ENCODE assay signal across 11 cellular contexts in the genomic region with DNA sequence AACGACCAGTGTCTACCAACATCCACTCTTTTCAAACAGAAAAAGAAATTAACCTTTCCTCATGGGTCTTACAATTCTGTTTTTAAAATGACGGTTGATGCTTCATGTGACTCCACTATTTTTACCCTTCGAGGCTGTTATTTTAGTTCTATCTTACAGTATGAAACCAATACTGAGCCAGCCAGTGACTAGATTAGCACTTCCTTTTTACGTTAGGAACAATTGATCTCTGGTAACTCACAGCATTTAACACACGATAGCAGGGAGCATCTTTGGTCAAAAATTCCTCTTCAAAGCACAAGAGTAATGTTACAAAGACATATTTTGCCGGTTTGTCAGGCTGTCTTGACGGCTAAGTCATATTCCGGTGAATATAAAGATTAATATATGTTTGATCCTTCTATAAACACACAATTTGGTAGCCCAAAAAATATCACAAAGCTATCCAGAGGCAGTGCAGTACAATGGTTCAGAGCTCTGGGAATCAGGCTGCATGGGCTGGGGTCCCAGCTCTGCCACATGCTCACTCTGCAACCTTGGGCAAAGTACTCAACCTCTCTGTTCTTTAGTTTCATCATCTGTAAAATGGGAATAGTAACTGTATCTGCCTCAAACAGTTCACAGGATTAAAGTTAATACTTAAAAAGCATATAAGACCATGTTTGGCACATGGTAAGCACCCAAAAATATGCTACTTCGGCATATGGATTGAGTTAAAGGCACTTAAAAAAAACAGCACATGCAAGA.
DNase-seq lines count a peak whose midpoint lies in the region; ATAC-seq and TF ChIP-seq lines count a peak whose summit lies in the region.
"Had no signal": no experiment of that assay in that cellular context is flagged by ENCODE, and none has a peak within 500 bp of the region (broad histone marks: within the 10 kb centered on the region; RNA-seq: fewer than 3 reads in every experiment).

No MANE protein-coding gene starts in this region.

- H3K27ac ChIP-seq in OCI-LY7 (ENCODE audit: low read depth, low read length, poor library complexity, severe bottlenecking): peak overlapping the region; percentile 61

- DNase-seq in OCI-LY7 (ENCODE audit: low spot score) (peak; percentile 29), NCI-H345 treated with DMSO at 0.1 percent for 48 hours (lab: John Stamatoyannopoulos, UW; ENCODE audit: unreplicated experiment) (no peak), DMS79 (lab: John Stamatoyannopoulos, UW) (no peak)
- no peak for DNase-seq in stimulated activated CD4-positive, alpha-beta T cell treated with anti-CD3 and anti-CD28 coated beads, Interleukin-4, amount 100 ng/mL, for 4 hours
- DNase-seq: activated T-cell treated with anti-CD3 and anti-CD28 coated beads, Interleukin-2, amount 50 U/mL, for 4 hours; DMS 273 treated with DMSO at 0.1 percent for 48 hours; NCI-H2171 had no signal

- intact Hi-C loops in OCI-LY7 (cut with micrococcal nuclease; ENCODE audit: unreplicated experiment): loop anchor here (5.0 kb wide), 2 partner anchors 70 to 145 kb away; partner anchors contain the start of genes SLAIN2 and TEC

- CTCF ChIA-PET in OCI-LY7 (lab: Charles Lee; ENCODE audit: unreplicated experiment): interaction anchor here (1.1 kb wide), 1 partner anchor 8 kb away, joined by 6 read pairs; no protein-coding TSS in a partner anchor

- H3K4me2 ChIP-seq in OCI-LY7 (ENCODE audit: low read length): peak overlapping the region; percentile 65

- no peak for TF ChIP-seq CTCF in OCI-LY7 (conservative IDR thresholded peaks at IDR 0.05; ENCODE audit: low read length)

- no peaks in the 10 kb centered on the region for H3K9me3 ChIP-seq in OCI-LY7 (ENCODE audit: low read length)

- POLR2A ChIA-PET in OCI-LY7 (lab: Charles Lee): interaction anchor here (0.7 to 1.9 kb wide), 7 partner anchors 7 to 156 kb away, joined by 3 to 6 read pairs (median 4); no protein-coding TSS in a partner anchor

- H4K20me1 ChIP-seq in OCI-LY7 (ENCODE audit: insufficient read depth, low read length): no peaks in the 10 kb centered on the region

- H3K79me2 ChIP-seq in OCI-LY7 (ENCODE audit: insufficient read depth, low read depth, low read length): no peaks in the 10 kb centered on the region

- H3K4me3 ChIP-seq in OCI-LY7 (ENCODE audit: low read depth, low read length, poor library complexity, severe bottlenecking): peak overlapping the region; percentile 37

- H3K36me3 ChIP-seq in OCI-LY7 (ENCODE audit: insufficient read depth, low read length): no peaks in the 10 kb centered on the region

- TSS peak; percentile 87 for BruUV-seq in OCI-LY7 (replicated peaks; lab: Mats Ljungman, UMichigan)

- peak overlapping the region; percentile 94 for H2AFZ ChIP-seq in OCI-LY7 (ENCODE audit: low read length)

- ATAC-seq in GM18519 (IDR thresholded peaks at IDR 0.05; ENCODE audit: low FRiP score, unreplicated experiment) (peak; percentile 70), GM21526 (IDR thresholded peaks at IDR 0.05; ENCODE audit: low FRiP score, unreplicated experiment) (peak; percentile 70), HG03108 (IDR thresholded peaks at IDR 0.05; ENCODE audit: unreplicated experiment) (peak; percentile 50), esophagus mucosa (no peak)
- ATAC-seq: activated T-cell treated with anti-CD3 and anti-CD28 coated beads, Interleukin-2, amount 50 U/mL, for 4 hours had no signal

- peaks cover 59% of the 10 kb centered on the region for H3K4me1 ChIP-seq in OCI-LY7 (ENCODE audit: insufficient read depth, low read length, poor library complexity, severe bottlenecking)

- no peaks in the 10 kb centered on the region for H3K9me2 ChIP-seq in OCI-LY7 (ENCODE audit: insufficient read depth, low read length)
